Comparison of ENCODE assay signal across 1 cellular context in the genomic region with DNA sequence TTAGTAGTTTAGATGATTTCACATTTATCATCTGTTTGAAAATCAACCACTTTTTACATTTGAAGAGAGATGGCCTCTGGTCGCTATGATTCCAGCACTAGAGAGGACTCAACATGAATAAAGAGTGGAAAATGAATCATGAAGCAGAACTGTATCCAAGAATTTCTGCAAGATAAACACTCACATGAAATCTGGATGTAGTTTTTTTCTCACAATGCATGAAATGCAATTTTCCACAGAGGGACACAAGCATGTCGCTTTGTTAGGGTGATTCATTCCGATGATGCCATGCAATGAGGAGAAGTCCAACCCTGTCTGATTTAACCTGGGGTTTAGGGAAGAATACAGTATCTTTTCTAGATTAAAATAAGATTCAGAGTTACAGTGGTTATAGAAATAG.
TF ChIP-seq lines count a peak whose summit lies in the region.

No MANE protein-coding gene starts in this region.

TF ChIP-seq in GM23338, 12 proteins besides CTCF, POLR2A, EP300 and RAD21 (continued from another document):
- TF ChIP-seq, protein P1, sequence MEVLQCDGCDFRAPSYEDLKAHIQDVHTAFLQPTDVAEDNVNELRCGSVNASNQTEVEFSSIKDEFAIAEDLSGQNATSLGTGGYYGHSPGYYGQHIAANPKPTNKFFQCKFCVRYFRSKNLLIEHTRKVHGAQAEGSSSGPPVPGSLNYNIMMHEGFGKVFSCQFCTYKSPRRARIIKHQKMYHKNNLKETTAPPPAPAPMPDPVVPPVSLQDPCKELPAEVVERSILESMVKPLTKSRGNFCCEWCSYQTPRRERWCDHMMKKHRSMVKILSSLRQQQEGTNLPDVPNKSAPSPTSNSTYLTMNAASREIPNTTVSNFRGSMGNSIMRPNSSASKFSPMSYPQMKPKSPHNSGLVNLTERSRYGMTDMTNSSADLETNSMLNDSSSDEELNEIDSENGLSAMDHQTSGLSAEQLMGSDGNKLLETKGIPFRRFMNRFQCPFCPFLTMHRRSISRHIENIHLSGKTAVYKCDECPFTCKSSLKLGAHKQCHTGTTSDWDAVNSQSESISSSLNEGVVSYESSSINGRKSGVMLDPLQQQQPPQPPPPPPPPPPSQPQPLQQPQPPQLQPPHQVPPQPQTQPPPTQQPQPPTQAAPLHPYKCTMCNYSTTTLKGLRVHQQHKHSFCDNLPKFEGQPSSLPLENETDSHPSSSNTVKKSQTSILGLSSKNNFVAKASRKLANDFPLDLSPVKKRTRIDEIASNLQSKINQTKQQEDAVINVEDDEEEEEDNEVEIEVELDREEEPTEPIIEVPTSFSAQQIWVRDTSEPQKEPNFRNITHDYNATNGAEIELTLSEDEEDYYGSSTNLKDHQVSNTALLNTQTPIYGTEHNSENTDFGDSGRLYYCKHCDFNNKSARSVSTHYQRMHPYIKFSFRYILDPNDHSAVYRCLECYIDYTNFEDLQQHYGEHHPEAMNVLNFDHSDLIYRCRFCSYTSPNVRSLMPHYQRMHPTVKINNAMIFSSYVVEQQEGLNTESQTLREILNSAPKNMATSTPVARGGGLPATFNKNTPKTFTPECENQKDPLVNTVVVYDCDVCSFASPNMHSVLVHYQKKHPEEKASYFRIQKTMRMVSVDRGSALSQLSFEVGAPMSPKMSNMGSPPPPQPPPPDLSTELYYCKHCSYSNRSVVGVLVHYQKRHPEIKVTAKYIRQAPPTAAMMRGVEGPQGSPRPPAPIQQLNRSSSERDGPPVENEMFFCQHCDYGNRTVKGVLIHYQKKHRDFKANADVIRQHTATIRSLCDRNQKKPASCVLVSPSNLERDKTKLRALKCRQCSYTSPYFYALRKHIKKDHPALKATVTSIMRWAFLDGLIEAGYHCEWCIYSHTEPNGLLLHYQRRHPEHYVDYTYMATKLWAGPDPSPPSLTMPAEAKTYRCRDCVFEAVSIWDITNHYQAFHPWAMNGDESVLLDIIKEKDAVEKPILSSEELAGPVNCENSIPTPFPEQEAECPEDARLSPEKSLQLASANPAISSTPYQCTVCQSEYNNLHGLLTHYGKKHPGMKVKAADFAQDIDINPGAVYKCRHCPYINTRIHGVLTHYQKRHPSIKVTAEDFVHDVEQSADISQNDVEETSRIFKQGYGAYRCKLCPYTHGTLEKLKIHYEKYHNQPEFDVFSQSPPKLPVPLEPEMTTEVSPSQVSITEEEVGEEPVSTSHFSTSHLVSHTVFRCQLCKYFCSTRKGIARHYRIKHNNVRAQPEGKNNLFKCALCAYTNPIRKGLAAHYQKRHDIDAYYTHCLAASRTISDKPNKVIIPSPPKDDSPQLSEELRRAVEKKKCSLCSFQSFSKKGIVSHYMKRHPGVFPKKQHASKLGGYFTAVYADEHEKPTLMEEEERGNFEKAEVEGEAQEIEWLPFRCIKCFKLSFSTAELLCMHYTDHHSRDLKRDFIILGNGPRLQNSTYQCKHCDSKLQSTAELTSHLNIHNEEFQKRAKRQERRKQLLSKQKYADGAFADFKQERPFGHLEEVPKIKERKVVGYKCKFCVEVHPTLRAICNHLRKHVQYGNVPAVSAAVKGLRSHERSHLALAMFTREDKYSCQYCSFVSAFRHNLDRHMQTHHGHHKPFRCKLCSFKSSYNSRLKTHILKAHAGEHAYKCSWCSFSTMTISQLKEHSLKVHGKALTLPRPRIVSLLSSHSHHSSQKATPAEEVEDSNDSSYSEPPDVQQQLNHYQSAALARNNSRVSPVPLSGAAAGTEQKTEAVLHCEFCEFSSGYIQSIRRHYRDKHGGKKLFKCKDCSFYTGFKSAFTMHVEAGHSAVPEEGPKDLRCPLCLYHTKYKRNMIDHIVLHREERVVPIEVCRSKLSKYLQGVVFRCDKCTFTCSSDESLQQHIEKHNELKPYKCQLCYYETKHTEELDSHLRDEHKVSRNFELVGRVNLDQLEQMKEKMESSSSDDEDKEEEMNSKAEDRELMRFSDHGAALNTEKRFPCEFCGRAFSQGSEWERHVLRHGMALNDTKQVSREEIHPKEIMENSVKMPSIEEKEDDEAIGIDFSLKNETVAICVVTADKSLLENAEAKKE (CRISPR knock-in tag; IDR thresholded peaks at IDR 0.05), result no peak
- TF ChIP-seq ZNF331 (CRISPR knock-in tag; IDR thresholded peaks at IDR 0.05; ENCODE audit: low read depth) (no peak), EZH2 (IDR thresholded peaks at IDR 0.05; ENCODE audit: low read depth, unreplicated experiment) (no peak), JUNB (IDR thresholded peaks at IDR 0.05; ENCODE audit: unreplicated experiment) (no peak)
